ENCODE assay signal across 10 cellular contexts in genomic region chr14:54267172-54267571, GRCh38.
DNase-seq lines count a peak whose midpoint lies in the region; ATAC-seq and TF ChIP-seq lines count a peak whose summit lies in the region.
"Had no signal": no experiment of that assay in that cellular context is flagged by ENCODE, and none has a peak within 500 bp of the region (broad histone marks: within the 10 kb centered on the region; RNA-seq: fewer than 3 reads in every experiment).

No MANE protein-coding gene starts in this region.

- peak in 1 of 2 donors; percentile 3 for DNase-seq in memory B cell (ENCODE audit: low spot score in 2 of 2)
- DNase-seq in HuH-7 (ENCODE audit: low spot score) = no peak
- DNase-seq in Calu3 = no peak
- no peak for DNase-seq in NCI-H1417 (lab: John Stamatoyannopoulos, UW)
- no peak for DNase-seq in sigmoid colon
- DNase-seq: DMS79 treated with DMSO at 0.1 percent for 48 hours, occipital lobe had no signal

- H3K9me3 Mint-ChIP-seq in memory B cell (peaks cover 2% of the 10 kb centered on the region), Calu3 (ENCODE audit: low read depth, unreplicated experiment) (peaks cover 2% of the 10 kb centered on the region)

- CTCF ChIA-PET in Calu3 (lab: Charles Lee) = interaction anchor here (0.6 kb wide), 1 partner anchor 170 kb away, joined by 4 read pairs; no protein-coding TSS in a partner anchor

- H3K36me3 Mint-ChIP-seq in memory B cell (peaks cover 2% of the 10 kb centered on the region), Calu3 (ENCODE audit: insufficient read depth, unreplicated experiment) (no peaks in the 10 kb centered on the region)

- TF ChIP-seq CTCF in Calu3 (IDR thresholded peaks at IDR 0.05; ENCODE audit: unreplicated experiment) (no peak), sigmoid colon (IDR thresholded peaks at IDR 0.05) (no peak)

- peaks cover 2% of the 10 kb centered on the region for H3K27me3 Mint-ChIP-seq in memory B cell
- H3K27me3 Mint-ChIP-seq in Calu3 (ENCODE audit: unreplicated experiment) = peaks cover 13% of the 10 kb centered on the region

- no peaks in the 10 kb centered on the region for H3K27me3 ChIP-seq in sigmoid colon

- WGBS in sigmoid colon, 2 donors = 79 to 91% methylated on average over 2 of the region's 2 CpGs

- ATAC-seq in GM18870 (IDR thresholded peaks at IDR 0.05; ENCODE audit: unreplicated experiment) (peak; percentile 85), GM21528 (IDR thresholded peaks at IDR 0.05; ENCODE audit: low FRiP score, unreplicated experiment) (peak; percentile 69), HG03280 (IDR thresholded peaks at IDR 0.05; ENCODE audit: unreplicated experiment) (peak; percentile 73), memory B cell (ENCODE audit: low read depth) (peak; percentile 85)

- TF ChIP-seq POLR2A in sigmoid colon (IDR thresholded peaks at IDR 0.05) = no peak

- peaks cover 4% of the 10 kb centered on the region for H3K4me1 Mint-ChIP-seq in memory B cell
- no peaks in the 10 kb centered on the region for H3K4me1 Mint-ChIP-seq in Calu3 (ENCODE audit: low read depth, unreplicated experiment)

- intact Hi-C loops in Calu3 (cut with micrococcal nuclease; ENCODE audit: unreplicated experiment) = no loop called here
- intact Hi-C loops in sigmoid colon (cut with DNase I) = no loop called here

- H3K4me3 Mint-ChIP-seq in memory B cell (no peak overlapping the region), Calu3 (ENCODE audit: low read depth, unreplicated experiment) (no peak overlapping the region)

- no peak overlapping the region for H3K4me3 ChIP-seq in sigmoid colon

- H3K27ac ChIP-seq in sigmoid colon = no peak overlapping the region

- peak overlapping the region; percentile 49 for H3K27ac Mint-ChIP-seq in memory B cell
- H3K27ac Mint-ChIP-seq in Calu3 (ENCODE audit: unreplicated experiment) = no peak overlapping the region

- BruUV-seq in Calu3 (replicated peaks; lab: Mats Ljungman, UMichigan) = no TSS peak

- no peak for TF ChIP-seq EP300 in sigmoid colon (IDR thresholded peaks at IDR 0.05)

- no peaks in the 10 kb centered on the region for H3K9me3 ChIP-seq in sigmoid colon

- H3K36me3 ChIP-seq in sigmoid colon = no peaks in the 10 kb centered on the region

- no peaks in the 10 kb centered on the region for H3K4me1 ChIP-seq in sigmoid colon
